ENCODE assay signal across 20 cellular contexts in genomic region chr20:39676236-39676635, GRCh38.
DNase-seq lines count a peak whose midpoint lies in the region; ATAC-seq, FAIRE-seq and TF ChIP-seq lines count a peak whose summit lies in the region.
"Had no signal": no experiment of that assay in that cellular context is flagged by ENCODE, and none has a peak within 500 bp of the region (broad histone marks: within the 10 kb centered on the region; RNA-seq: fewer than 3 reads in every experiment).

No MANE protein-coding gene starts in this region.

- H3K9me3 ChIP-seq in mucosa of descending colon (no peaks in the 10 kb centered on the region), small intestine (ENCODE audit: control insufficient read depth, low read depth) (peaks cover 1% of the 10 kb centered on the region), left lung (peaks cover 0 to 5% of the 10 kb centered on the region in 2 donors)
- H3K9me3 ChIP-seq: A549, BE2C had no signal

- H3K27me3 ChIP-seq in small intestine (ENCODE audit: control insufficient read depth in 2 of 2, insufficient read depth in 2 of 2, low read length in 2 of 2) (no peaks in the 10 kb centered on the region), left lung (no peaks in the 10 kb centered on the region)
- H3K27me3 ChIP-seq: BE2C; BLaER1 treated with 17β-estradiol and CSF1 and Interleukin-3, amounts not matched to agents 10 nM and 100 nM had no signal

- DNase-seq in SW480 (ENCODE audit: low spot score) (peak; percentile 29), mucosa of descending colon (peak in 2 of 3 donors; percentile 49 to 64), small intestine (peak; percentile 85), left lung (no peak)
- no peak for DNase-seq in stimulated activated CD4-positive, alpha-beta T cell treated with anti-CD3 and anti-CD28 coated beads, Interleukin-4, amount 100 ng/mL, for 4 hours
- DNase-seq: 8988T; AML-193; BE2C; CD4-positive, alpha-beta T cell; CD8-positive, alpha-beta memory T cell; DMS 273 treated with DMSO at 0.1 percent for 48 hours; GDM1; H7; HCEC 1CT had no signal

- H3K4me1 ChIP-seq in mucosa of descending colon (ENCODE audit: low read depth) (peaks cover 19% of the 10 kb centered on the region), small intestine (ENCODE audit: control insufficient read depth in 2 of 2, insufficient read depth in 1 of 2, low read depth in 1 of 2, low read length in 1 of 2) (peaks cover 0 to 6% of the 10 kb centered on the region in 2 donors), left lung (no peaks in the 10 kb centered on the region)
- H3K4me1 ChIP-seq: A549, BE2C had no signal

- H3K36me3 ChIP-seq in mucosa of descending colon (ENCODE audit: low read depth): no peaks in the 10 kb centered on the region
- no peaks in the 10 kb centered on the region for H3K36me3 ChIP-seq in small intestine (ENCODE audit: control insufficient read depth in 2 of 2, insufficient read depth in 2 of 2, low read length in 2 of 2)
- H3K36me3 ChIP-seq in left lung: no peaks in the 10 kb centered on the region
- H3K36me3 ChIP-seq: BE2C; BLaER1 treated with 17β-estradiol and CSF1 and Interleukin-3, amounts not matched to agents 10 nM and 100 nM had no signal

- intact Hi-C loops in mucosa of descending colon (cut with DNase I, micrococcal nuclease) (no loop called here), left lung (cut with DNase I) (no loop called here)

- FAIRE-seq in small intestine (lab: Jason Lieb, UNC): no peak
- FAIRE-seq: A549, D721Med, GM12878 had no signal

- H3K4me3 ChIP-seq in mucosa of descending colon (no peak overlapping the region), small intestine (ENCODE audit: low read depth in 1 of 2, low read length in 2 of 2) (no peak overlapping the region), left lung (no peak overlapping the region)
- H3K4me3 ChIP-seq: A549; BLaER1 treated with 17β-estradiol and CSF1 and Interleukin-3, amounts not matched to agents 10 nM and 100 nM; GM12878; GM23248 had no signal

- peak overlapping the region in 1 of 2 donors; percentile 9 for H3K27ac ChIP-seq in small intestine (ENCODE audit: low read depth in 1 of 2, low read length in 1 of 2)
- H3K27ac ChIP-seq in left lung: no peak overlapping the region
- H3K27ac ChIP-seq: A549; BLaER1 treated with 17β-estradiol and CSF1 and Interleukin-3, amounts not matched to agents 10 nM and 100 nM; GM23248 had no signal

- ATAC-seq in mucosa of descending colon (peak; percentile 87), left lung (no peak), HG03460 (IDR thresholded peaks at IDR 0.05; ENCODE audit: unreplicated experiment) (no peak)
- ATAC-seq: A549, GM12878 had no signal

- WGBS in small intestine, 3 donors: 15 to 70% (median 37%) methylated on average over 6 of the region's 6 CpGs

- TF ChIP-seq CTCF in mucosa of descending colon (IDR thresholded peaks at IDR 0.05) (no peak), left lung (IDR thresholded peaks at IDR 0.05) (no peak)

Comparison
In these comparisons a context has a peak if more than half of its experiments do, and no peak if none do; other contexts are left out.
1. DNase-seq: peak in SW480 (single experiment), mucosa of descending colon (2 of 3) and small intestine (single experiment); none in stimulated activated CD4-positive, alpha-beta T cell treated with anti-CD3 and anti-CD28 coated beads, Interleukin-4, amount 100 ng/mL, for 4 hours (0 of 2) and left lung (0 of 2).